8 cellular contexts compared by ENCODE assay signal in the genomic region with DNA sequence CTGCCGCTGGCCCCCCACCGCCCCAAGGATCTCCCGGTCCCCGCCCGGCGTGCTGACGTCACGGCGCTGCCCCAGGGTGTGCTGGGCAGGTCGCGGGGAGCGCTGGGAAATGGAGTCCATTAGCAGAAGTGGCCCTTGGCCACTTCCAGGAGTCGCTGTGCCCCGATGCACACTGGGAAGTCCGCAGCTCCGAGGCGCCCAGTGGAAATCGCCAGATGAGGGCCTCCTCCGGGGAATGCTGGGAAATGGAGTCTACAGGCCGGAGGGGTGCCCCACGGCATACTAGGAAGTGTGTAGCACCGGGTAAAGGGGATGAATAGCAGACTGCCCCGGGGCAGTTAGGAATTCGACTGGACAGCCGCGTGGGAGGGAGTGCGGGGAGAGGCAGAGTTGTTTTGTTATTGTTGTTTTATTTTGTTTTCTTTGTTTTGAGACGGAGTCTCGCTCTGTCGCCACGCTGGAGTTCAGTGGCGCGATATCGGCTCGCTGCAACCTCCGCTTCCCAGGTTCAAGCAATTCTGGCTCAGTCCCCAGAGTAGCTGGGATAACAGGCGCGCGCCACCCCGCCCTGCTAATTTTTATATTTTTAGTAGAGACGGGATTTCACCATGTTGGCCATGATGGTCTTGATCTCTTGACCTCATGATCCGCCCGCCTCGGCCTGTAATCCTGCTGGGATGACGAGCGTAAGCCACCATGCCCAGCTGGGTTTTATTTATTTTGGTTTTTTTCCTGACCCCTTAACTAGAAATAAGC. TPM values are rescaled to one million over a fixed set of nuclear protein-coding genes. Genes with fewer than 3 reads are reported as not detected.
A peak's percentile ranks its signal among the peaks of the same experiment; 100 is the strongest.
DNase-seq lines count a peak whose midpoint lies in the region; ATAC-seq, FAIRE-seq and TF ChIP-seq lines count a peak whose summit lies in the region.

A gene (minus strand): TSS at position 2 of the 756 bp plus-strand sequence. CDS start 94 bp downstream, outside the sequence.

- no peaks in the 10 kb centered on the region for H3K9me3 Mint-ChIP-seq in activated naive CD8-positive, alpha-beta T cell treated with anti-CD3 and anti-CD28 coated beads, Interleukin-2, amount 50 U/mL, for 24 hours

- 0% methylated on average over 43 to 46 of the region's 46 CpGs for WGBS in pancreas, 2 donors

- peak within 1 kb of the TSS; percentile 100 for H3K4me3 Mint-ChIP-seq in activated naive CD8-positive, alpha-beta T cell treated with anti-CD3 and anti-CD28 coated beads, Interleukin-2, amount 50 U/mL, for 24 hours

- H3K9me3 ChIP-seq in pancreas (no peaks in the 10 kb centered on the region), tibial artery (no peaks in the 10 kb centered on the region)

- intact Hi-C loops in Right ventricle myocardium superior (cut with DNase I) (no loop called here), pancreas (cut with DNase I) (no loop called here), tibial artery (cut with DNase I; ENCODE audit: low total_unique reads) (loop anchor here (5.0 kb wide), 1 partner anchor 651 kb away; no protein-coding TSS in a partner anchor)

- FAIRE-seq in pancreas (lab: Jason Lieb, UNC): peak; percentile 41

- H3K27ac ChIP-seq in pancreas (peak within 1 kb of the TSS; percentile 42 to 81 (median 46)), tibial artery (peak within 1 kb of the TSS; percentile 88 to 92)

- H3K4me3 ChIP-seq in GM12864 (ENCODE audit: low read depth, low read length) (peak within 1 kb of the TSS; percentile 77), pancreas (peak within 1 kb of the TSS; percentile 69 to 90 (median 80)), tibial artery (peak within 1 kb of the TSS; percentile 83 to 87)

- H3K4me1 ChIP-seq in pancreas (peaks cover 0 to 11% (median 5%) of the 10 kb centered on the region in 3 donors), tibial artery (peaks cover 0 to 49% (median 41%) of the 10 kb centered on the region in 4 donors)

- H3K27me3 Mint-ChIP-seq in activated naive CD8-positive, alpha-beta T cell treated with anti-CD3 and anti-CD28 coated beads, Interleukin-2, amount 50 U/mL, for 24 hours: no peaks in the 10 kb centered on the region

- no peaks in the 10 kb centered on the region for H3K27me3 ChIP-seq in pancreas
- H3K27me3 ChIP-seq in tibial artery: no peaks in the 10 kb centered on the region

- H3K36me3 Mint-ChIP-seq in activated naive CD8-positive, alpha-beta T cell treated with anti-CD3 and anti-CD28 coated beads, Interleukin-2, amount 50 U/mL, for 24 hours (ENCODE audit: low read depth): peaks cover 10% of the 10 kb centered on the region

- peak; percentile 95 for DNase-seq in GM12864 (ENCODE audit: low read depth)
- DNase-seq in NCI-H1417 treated with DMSO at 0.1 percent for 48 hours (lab: John Stamatoyannopoulos, UW): peak; percentile 86
- peak; percentile 100 for DNase-seq in SW480 (ENCODE audit: low spot score)
- DNase-seq in activated naive CD8-positive, alpha-beta T cell treated with anti-CD3 and anti-CD28 coated beads, Interleukin-2, amount 50 U/mL, for 24 hours: peak; percentile 97
- DNase-seq in Right ventricle myocardium superior: peak; percentile 99
- peak; percentile 98 to 99 (median 99) for DNase-seq in pancreas
- DNase-seq in tibial artery: peak; percentile 99

- TF ChIP-seq CTCF in GM12864 (IDR thresholded peaks at IDR 0.05; ENCODE audit: low read depth, low read length, missing control alignments) (no peak), pancreas (IDR thresholded peaks at IDR 0.05) (no peak), tibial artery (IDR thresholded peaks at IDR 0.05) (peak in 1 of 2 experiments; percentile 7)

- H3K27ac Mint-ChIP-seq in activated naive CD8-positive, alpha-beta T cell treated with anti-CD3 and anti-CD28 coated beads, Interleukin-2, amount 50 U/mL, for 24 hours: peak within 1 kb of the TSS; percentile 96

- no peaks in the 10 kb centered on the region for H3K36me3 ChIP-seq in pancreas
- peaks cover 0 to 4% (median 0%) of the 10 kb centered on the region in 3 donors for H3K36me3 ChIP-seq in tibial artery

- peak; percentile 88 for ATAC-seq in HG02763 (IDR thresholded peaks at IDR 0.05; ENCODE audit: unreplicated experiment)
- ATAC-seq in activated naive CD8-positive, alpha-beta T cell treated with anti-CD3 and anti-CD28 coated beads, Interleukin-2, amount 50 U/mL, for 24 hours: peak; percentile 94
- peak; percentile 84 for ATAC-seq in Right ventricle myocardium superior (ENCODE audit: poor library complexity)
- ATAC-seq in pancreas: peak; percentile 91 to 95 (median 94)

- peaks cover 32% of the 10 kb centered on the region for H3K4me1 Mint-ChIP-seq in activated naive CD8-positive, alpha-beta T cell treated with anti-CD3 and anti-CD28 coated beads, Interleukin-2, amount 50 U/mL, for 24 hours

RNA-seq across cellular contexts. Expression of the gene that starts here (rescaled TPM):
- 126 TPM for total RNA-seq in Right ventricle myocardium superior
- total RNA-seq in pancreas: 10 to 100 TPM; 37.1 to 61.5 (median 50.9) TPM
- polyA plus RNA-seq in pancreas: 100 to 1,000 TPM; 174 to 266 TPM

Comparison
In these comparisons a context has a peak if more than half of its experiments do, and no peak if none do; other contexts are left out.
1. Peak in every context shown above with its lines: DNase-seq, ATAC-seq, H3K4me3 ChIP-seq and H3K27ac ChIP-seq.